In genomic region chr7:12322287-12322902, GRCh38 we compare ENCODE assay signal across 8 cellular contexts.
DNase-seq lines count a peak whose midpoint lies in the region; ATAC-seq and TF ChIP-seq lines count a peak whose summit lies in the region.

No MANE protein-coding gene starts in this region.

- no peak overlapping the region for H2BK120ac ChIP-seq in H9 (ENCODE audit: low read depth, low read length, poor library complexity, severe bottlenecking)

- H3K4me1 Mint-ChIP-seq in Caco-2 (ENCODE audit: low read depth, unreplicated experiment) (no peaks in the 10 kb centered on the region), H9 (peaks cover 27% of the 10 kb centered on the region in 2 experiments), WTC11 (peaks cover 24% of the 10 kb centered on the region)

- TF ChIP-seq CTCF in Caco-2 (IDR thresholded peaks at IDR 0.05; ENCODE audit: insufficient read depth in 1 of 2, low read depth in 1 of 2, low read length in 1 of 2, severe bottlenecking in 1 of 2, unreplicated experiment in 1 of 2) (peak; percentile 72 to 82), H9 (conservative IDR thresholded peaks at IDR 0.05) (peak; percentile 83), WTC11 (IDR thresholded peaks at IDR 0.05) (no peak), hepatocyte (IDR thresholded peaks at IDR 0.05; ENCODE audit: poor library complexity) (peak; percentile 86), uterus (IDR thresholded peaks at IDR 0.05) (peak; percentile 56 to 77 (median 60))

- WGBS in H9 (ENCODE audit: extremely low coverage, insufficient read length, low lambda C conversion rate) = no CpG with 5 or more reads among the region's 5 CpGs
- WGBS in hepatocyte (ENCODE audit: low lambda C conversion rate, missing lambda C conversion rate) = 62% methylated on average over 5 of the region's 5 CpGs

- H3K14ac ChIP-seq in H9 (ENCODE audit: insufficient read depth, low read length) = no peak overlapping the region

- ATAC-seq in WTC11 = peak; percentile 58; the same call in 1 of the 2 replicates
- ATAC-seq in GM21737 (IDR thresholded peaks at IDR 0.05; ENCODE audit: unreplicated experiment) = no peak
- ATAC-seq in stimulated activated naive CD8-positive, alpha-beta T cell treated with anti-CD3 and anti-CD28 coated beads, Interleukin-15, Interleukin-2, amounts not matched to agents 100 U/mL and 50 U/mL, for 24 hours = no peak

- no peaks in the 10 kb centered on the region for H3K27me3 ChIP-seq in Caco-2 (replicated peaks; ENCODE audit: control insufficient read depth, insufficient read depth, low read length)
- no peaks in the 10 kb centered on the region for H3K27me3 ChIP-seq in H9 (ENCODE audit: insufficient read depth, low read length)
- no peaks in the 10 kb centered on the region for H3K27me3 ChIP-seq in hepatocyte
- no peaks in the 10 kb centered on the region for H3K27me3 ChIP-seq in uterus

- H4K91ac ChIP-seq in H9 (ENCODE audit: insufficient read length, low read depth, low read length) = no peak overlapping the region

- H2AK5ac ChIP-seq in H9 (ENCODE audit: insufficient read length, low read length) = no peak overlapping the region

- H3K18ac ChIP-seq in H9 (ENCODE audit: insufficient read length, low read depth, low read length) = no peak overlapping the region

- H3K36me3 ChIP-seq in Caco-2 (ENCODE audit: control insufficient read depth, insufficient read depth, low read length) (no peaks in the 10 kb centered on the region), hepatocyte (replicated peaks; ENCODE audit: insufficient read depth, low read depth) (no peaks in the 10 kb centered on the region), uterus (peaks cover 0 to 4% of the 10 kb centered on the region in 2 donors)

- H3K23ac ChIP-seq in H9 (ENCODE audit: insufficient read length, low read depth, low read length) = no peak overlapping the region

- H4K20me1 ChIP-seq in H9 (ENCODE audit: control insufficient read depth, insufficient read depth, insufficient read length) = no peaks in the 10 kb centered on the region
- H4K20me1 ChIP-seq in hepatocyte (ENCODE audit: insufficient read depth, poor library complexity, severe bottlenecking) = no peaks in the 10 kb centered on the region

- H3K4me2 ChIP-seq in H9 (ENCODE audit: insufficient read depth, insufficient read length, low read length) = no peak overlapping the region
- H3K4me2 ChIP-seq in hepatocyte = no peak overlapping the region

- H3K9me2 ChIP-seq in hepatocyte (replicated peaks; ENCODE audit: insufficient read depth) = no peaks in the 10 kb centered on the region

- no peak overlapping the region for H3K9ac ChIP-seq in H9 (ENCODE audit: extremely low read depth, insufficient read length, low read length)

- H3K9me3 Mint-ChIP-seq in Caco-2 (ENCODE audit: unreplicated experiment) = no peaks in the 10 kb centered on the region
- H3K9me3 Mint-ChIP-seq in H9 = no peaks in the 10 kb centered on the region
- H3K9me3 Mint-ChIP-seq in WTC11 = no peaks in the 10 kb centered on the region

- no peak overlapping the region for H2AFZ ChIP-seq in H9 (ENCODE audit: low read length)
- no peak overlapping the region for H2AFZ ChIP-seq in hepatocyte

- H3K27me3 Mint-ChIP-seq in Caco-2 (ENCODE audit: insufficient read depth, unreplicated experiment) = no peaks in the 10 kb centered on the region
- H3K27me3 Mint-ChIP-seq in H9 (ENCODE audit: low read depth) = no peaks in the 10 kb centered on the region
- H3K27me3 Mint-ChIP-seq in WTC11 (ENCODE audit: low read depth) = no peaks in the 10 kb centered on the region

- no peak overlapping the region for H2BK15ac ChIP-seq in H9 (ENCODE audit: low read depth, low read length)

- no peak overlapping the region for H4K5ac ChIP-seq in H9 (ENCODE audit: insufficient read length, low read depth, low read length)

- H3K4me3 ChIP-seq in Caco-2 (ENCODE audit: low read depth, low read length) = no peak overlapping the region
- no peak overlapping the region for H3K4me3 ChIP-seq in hepatocyte
- no peak overlapping the region for H3K4me3 ChIP-seq in uterus

- H3K4me1 ChIP-seq in Caco-2 = no peaks in the 10 kb centered on the region
- peaks cover 2% of the 10 kb centered on the region; the same call in 1 of the 2 replicates for H3K4me1 ChIP-seq in H9 (ENCODE audit: insufficient read depth, low read length)
- H3K4me1 ChIP-seq in hepatocyte (ENCODE audit: insufficient read depth) = no peaks in the 10 kb centered on the region
- no peaks in the 10 kb centered on the region for H3K4me1 ChIP-seq in uterus

- H3T11ph ChIP-seq in H9 (ENCODE audit: low read length) = no peak overlapping the region

- H4K8ac ChIP-seq in H9 (replicated peaks; ENCODE audit: insufficient read length, low read depth, low read length) = no peak overlapping the region

- no TSS peak for BruUV-seq in Caco-2 (replicated peaks; lab: Mats Ljungman, UMichigan)

- H3K27ac ChIP-seq in H9 (ENCODE audit: insufficient read length, low read depth, low read length) (no peak overlapping the region), hepatocyte (no peak overlapping the region), uterus (no peak overlapping the region)

- CTCF ChIA-PET in Caco-2 (lab: Charles Lee) = interaction anchor here (0.6 to 1.2 kb wide), 7 partner anchors 78 to 574 kb away, joined by 3 to 13 read pairs (median 4); partner anchors contain the start of genes THSD7A and TMEM106B
- CTCF ChIA-PET in WTC11 (lab: Charles Lee) = interaction anchor here (0.9 to 1.8 kb wide), 12 partner anchors 16 to 490 kb away, joined by 3 to 11 read pairs (median 3); partner anchors contain the start of gene THSD7A

- H3K9me3 ChIP-seq in Caco-2 (no peaks in the 10 kb centered on the region), H9 (ENCODE audit: control insufficient read depth, low read depth, low read length) (no peaks in the 10 kb centered on the region), hepatocyte (ENCODE audit: low read depth) (no peaks in the 10 kb centered on the region), uterus (no peaks in the 10 kb centered on the region)

- H3K36me3 Mint-ChIP-seq in Caco-2 (ENCODE audit: insufficient read depth, unreplicated experiment) = no peaks in the 10 kb centered on the region
- peaks cover 0 to 14% (median 10%) of the 10 kb centered on the region in 3 experiments; a peak in 4 of 7 replicates for H3K36me3 Mint-ChIP-seq in H9 (ENCODE audit: insufficient read depth in 1 of 3, low read depth in 3 of 3)
- peaks cover 12% of the 10 kb centered on the region for H3K36me3 Mint-ChIP-seq in WTC11

- intact Hi-C loops in Caco-2 (cut with micrococcal nuclease; ENCODE audit: unreplicated experiment) = loop anchor here (1.0 to 2.0 kb wide), 4 partner anchors 78 to 487 kb away; no protein-coding TSS in a partner anchor
- intact Hi-C loops in uterus (cut with DNase I; ENCODE audit: low total_unique reads) = no loop called here

- no peak overlapping the region for H3K27ac Mint-ChIP-seq in Caco-2 (ENCODE audit: unreplicated experiment)
- 0 out of 7 replicates have a peak overlapping the region, but pooled peaks of 2 of the 3 experiments have one; percentile 21 to 83 for H3K27ac Mint-ChIP-seq in H9
- H3K27ac Mint-ChIP-seq in WTC11 = no peak overlapping the region

- no peaks in the 10 kb centered on the region for H3K23me2 ChIP-seq in H9 (ENCODE audit: insufficient read length, low read depth, low read length, poor library complexity, severe bottlenecking)

- no peak for TF ChIP-seq POLR2A in uterus (IDR thresholded peaks at IDR 0.05)

- POLR2A ChIA-PET in Caco-2 (lab: Charles Lee) (no interaction called here), WTC11 (lab: Charles Lee) (no interaction called here)

- no peak overlapping the region for H3K4me3 Mint-ChIP-seq in Caco-2 (ENCODE audit: unreplicated experiment)
- H3K4me3 Mint-ChIP-seq in H9 = no peak overlapping the region
- no peak overlapping the region for H3K4me3 Mint-ChIP-seq in WTC11

- no peaks in the 10 kb centered on the region for H3K79me1 ChIP-seq in H9 (ENCODE audit: insufficient read depth, low read depth, low read length, poor library complexity, severe bottlenecking)

- H3K79me2 ChIP-seq in H9 (ENCODE audit: insufficient read depth, low read length) = no peaks in the 10 kb centered on the region; the same call in 1 of the 2 replicates
- no peaks in the 10 kb centered on the region for H3K79me2 ChIP-seq in hepatocyte

- peak in 1 of 2 experiments; percentile 10 for DNase-seq in Caco-2
- no peak for DNase-seq in H9
- no peak for DNase-seq in WTC11 (ENCODE audit: low spot score)
- DNase-seq in hepatocyte (ENCODE audit: low spot score) = peak; percentile 13
- no peak for DNase-seq in uterus
- no peak for DNase-seq in nucleus accumbens (lab: John Stamatoyannopoulos, UW)
- DNase-seq in stimulated activated naive CD8-positive, alpha-beta T cell treated with anti-CD3 and anti-CD28 coated beads, Interleukin-15, Interleukin-2, amounts not matched to agents 100 U/mL and 50 U/mL, for 24 hours = no peak

- no peak overlapping the region for H2BK12ac ChIP-seq in H9 (ENCODE audit: insufficient read length, low read depth, low read length)

- H2BK20ac ChIP-seq in H9 (ENCODE audit: low read depth, low read length, poor library complexity, severe bottlenecking) = no peak overlapping the region

- H3K4ac ChIP-seq in H9 (ENCODE audit: low read depth, low read length) = no peak overlapping the region

- no peak overlapping the region for H2BK5ac ChIP-seq in H9 (ENCODE audit: insufficient read length, low read length)

- H3K56ac ChIP-seq in H9 (ENCODE audit: insufficient read length, low read depth, low read length) = no peak overlapping the region

TF ChIP-seq in WTC11, 78 proteins besides CTCF, POLR2A, EP300 and RAD21:
- TF ChIP-seq SMAD4 (CRISPR knock-in tag; IDR thresholded peaks at IDR 0.05) = no peak
TF ChIP-seq in WTC11: peak in this region for 0.

Comparison
In these comparisons a context has a peak if more than half of its experiments do, and no peak if none do; other contexts are left out.
1. H3K27ac Mint-ChIP-seq: peak in H9 (2 of 3); none in Caco-2 (single experiment) and WTC11 (single experiment).